In genomic region chr9:120921751-120922181, GRCh38 we compare ENCODE assay signal across 11 cellular contexts. TPM values are rescaled to one million over a fixed set of nuclear protein-coding genes. Genes with fewer than 3 reads are reported as not detected.
DNase-seq lines count a peak whose midpoint lies in the region; ATAC-seq and TF ChIP-seq lines count a peak whose summit lies in the region.
"Had no signal": no experiment of that assay in that cellular context is flagged by ENCODE, and none has a peak within 500 bp of the region (broad histone marks: within the 10 kb centered on the region; RNA-seq: fewer than 3 reads in every experiment).

No MANE protein-coding gene starts in this region.

- H3K27ac ChIP-seq in upper lobe of left lung = peak overlapping the region in 3 of 4 donors; percentile 26 to 76 (median 49)
- H3K27ac ChIP-seq: BLaER1, HL-60 had no signal

- no peaks in the 10 kb centered on the region for H3K36me3 ChIP-seq in upper lobe of left lung
- H3K36me3 ChIP-seq: BLaER1 had no signal

- peak overlapping the region; percentile 95 for H3K4me3 Mint-ChIP-seq in activated naive CD4-positive, alpha-beta T cell treated with anti-CD3 and anti-CD28 coated beads, Interleukin-2, amount 50 U/mL, for 24 hours
- peak overlapping the region; percentile 91 for H3K4me3 Mint-ChIP-seq in activated T-helper 17 cell treated with anti-CD3 and anti-CD28 coated beads, Interleukin-2, amount 50 U/mL, for 72 hours
- H3K4me3 Mint-ChIP-seq in immature natural killer cell = peak overlapping the region in 2 of 5 donors; percentile 20 to 77

- peaks cover 19 to 29% (median 27%) of the 10 kb centered on the region in 4 donors for H3K4me1 ChIP-seq in upper lobe of left lung

- TF ChIP-seq POLR2A in upper lobe of left lung (IDR thresholded peaks at IDR 0.05) = no peak

- no peaks in the 10 kb centered on the region for H3K27me3 Mint-ChIP-seq in activated naive CD4-positive, alpha-beta T cell treated with anti-CD3 and anti-CD28 coated beads, Interleukin-2, amount 50 U/mL, for 24 hours
- H3K27me3 Mint-ChIP-seq in activated T-helper 17 cell treated with anti-CD3 and anti-CD28 coated beads, Interleukin-2, amount 50 U/mL, for 72 hours = no peaks in the 10 kb centered on the region
- peaks cover 2 to 17% (median 7%) of the 10 kb centered on the region in 3 donors for H3K27me3 Mint-ChIP-seq in immature natural killer cell (ENCODE audit: low read depth in 3 of 3)

- ATAC-seq in activated T-helper 17 cell treated with anti-CD3 and anti-CD28 coated beads, Interleukin-2, amount 50 U/mL, for 72 hours (replicated peaks) = no peak
- no peak for ATAC-seq in upper lobe of left lung (ENCODE audit: low FRiP score in 2 of 2)

- no peak for TF ChIP-seq CTCF in upper lobe of left lung (IDR thresholded peaks at IDR 0.05)

- no peaks in the 10 kb centered on the region for H3K27me3 ChIP-seq in upper lobe of left lung
- H3K27me3 ChIP-seq: BLaER1 had no signal

- H3K4me1 Mint-ChIP-seq in activated naive CD4-positive, alpha-beta T cell treated with anti-CD3 and anti-CD28 coated beads, Interleukin-2, amount 50 U/mL, for 24 hours = peaks cover 64% of the 10 kb centered on the region
- peaks cover 36% of the 10 kb centered on the region for H3K4me1 Mint-ChIP-seq in activated T-helper 17 cell treated with anti-CD3 and anti-CD28 coated beads, Interleukin-2, amount 50 U/mL, for 72 hours
- peaks cover 92 to 96% of the 10 kb centered on the region in 2 donors for H3K4me1 Mint-ChIP-seq in immature natural killer cell

- H3K9me3 ChIP-seq in upper lobe of left lung = no peaks in the 10 kb centered on the region
- H3K9me3 ChIP-seq: BLaER1 had no signal

- H3K36me3 Mint-ChIP-seq in activated naive CD4-positive, alpha-beta T cell treated with anti-CD3 and anti-CD28 coated beads, Interleukin-2, amount 50 U/mL, for 24 hours = peaks cover 70% of the 10 kb centered on the region
- H3K36me3 Mint-ChIP-seq in activated T-helper 17 cell treated with anti-CD3 and anti-CD28 coated beads, Interleukin-2, amount 50 U/mL, for 72 hours (ENCODE audit: low read depth) = peaks cover 100% of the 10 kb centered on the region
- peaks cover 8 to 22% (median 16%) of the 10 kb centered on the region in 3 donors for H3K36me3 Mint-ChIP-seq in immature natural killer cell

- 63 to 69% methylated on average over 6 of the region's 6 CpGs for WGBS in upper lobe of left lung, 2 donors

- no peak for DNase-seq in activated naive CD4-positive, alpha-beta T cell treated with anti-CD3 and anti-CD28 coated beads, Interleukin-2, amount 50 U/mL, for 16 hours
- DNase-seq in immature natural killer cell = no peak
- DNase-seq in upper lobe of left lung = no peak
- no peak for DNase-seq in H4 (ENCODE audit: low spot score)
- DNase-seq in NK-92 (lab: John Stamatoyannopoulos, UW; ENCODE audit: unreplicated experiment) = no peak
- DNase-seq in amniotic stem cell (lab: John Stamatoyannopoulos, UW) = no peak
- DNase-seq: NCI-H1930 had no signal

- H3K4me3 ChIP-seq in upper lobe of left lung = no peak overlapping the region
- H3K4me3 ChIP-seq: BLaER1 had no signal

- peak overlapping the region; percentile 87 for H3K27ac Mint-ChIP-seq in activated naive CD4-positive, alpha-beta T cell treated with anti-CD3 and anti-CD28 coated beads, Interleukin-2, amount 50 U/mL, for 24 hours
- H3K27ac Mint-ChIP-seq in activated T-helper 17 cell treated with anti-CD3 and anti-CD28 coated beads, Interleukin-2, amount 50 U/mL, for 72 hours = peak overlapping the region; percentile 94
- peak overlapping the region; percentile 62 to 98 (median 92) for H3K27ac Mint-ChIP-seq in immature natural killer cell

- no peaks in the 10 kb centered on the region for H3K9me3 Mint-ChIP-seq in activated naive CD4-positive, alpha-beta T cell treated with anti-CD3 and anti-CD28 coated beads, Interleukin-2, amount 50 U/mL, for 24 hours
- no peaks in the 10 kb centered on the region for H3K9me3 Mint-ChIP-seq in activated T-helper 17 cell treated with anti-CD3 and anti-CD28 coated beads, Interleukin-2, amount 50 U/mL, for 72 hours
- no peaks in the 10 kb centered on the region for H3K9me3 Mint-ChIP-seq in immature natural killer cell

- no peak for TF ChIP-seq EP300 in upper lobe of left lung (IDR thresholded peaks at IDR 0.05)

RNA-seq across cellular contexts. Expression of gene TRAF1, which starts 4.8 kb away (rescaled TPM):
- total RNA-seq in activated T-helper 17 cell treated with anti-CD3 and anti-CD28 coated beads, Interleukin-2, amount 50 U/mL, for 72 hours = 100 to 1,000 TPM in 1 of 2 donors, 10 to 100 TPM in 1; 71.4 to 164 TPM
- polyA plus RNA-seq in immature natural killer cell = 1 to 10 TPM in 2 of 3 donors, under 1 TPM in 1; 0.67 to 3.4 (median 1.5) TPM
- 10 to 100 TPM in 2 of 6 donors, 1 to 10 TPM in 4; 2.9 to 29.3 (median 6.6) TPM for total RNA-seq in upper lobe of left lung
- 0.21 TPM in 2 replicates for total RNA-seq in H4 (2014; rRNA removed; shearing (Covaris generic))

RNA-seq across cellular contexts. Expression of gene PHF19, which starts 44.8 kb away (rescaled TPM):
- 100 to 1,000 TPM; 236 to 258 TPM for total RNA-seq in activated T-helper 17 cell treated with anti-CD3 and anti-CD28 coated beads, Interleukin-2, amount 50 U/mL, for 72 hours
- polyA plus RNA-seq in immature natural killer cell = 10 to 100 TPM; 12.1 to 12.9 (median 12.8) TPM
- 10 to 100 TPM in 5 of 6 donors, 1 to 10 TPM in 1; 8.0 to 42.4 (median 19.2) TPM for total RNA-seq in upper lobe of left lung
- 52.7 and 66.6 TPM in 2 replicates for total RNA-seq in H4 (2014; rRNA removed; shearing (Covaris generic))
